ENCODE assay signal across 1 cellular context in the genomic region with DNA sequence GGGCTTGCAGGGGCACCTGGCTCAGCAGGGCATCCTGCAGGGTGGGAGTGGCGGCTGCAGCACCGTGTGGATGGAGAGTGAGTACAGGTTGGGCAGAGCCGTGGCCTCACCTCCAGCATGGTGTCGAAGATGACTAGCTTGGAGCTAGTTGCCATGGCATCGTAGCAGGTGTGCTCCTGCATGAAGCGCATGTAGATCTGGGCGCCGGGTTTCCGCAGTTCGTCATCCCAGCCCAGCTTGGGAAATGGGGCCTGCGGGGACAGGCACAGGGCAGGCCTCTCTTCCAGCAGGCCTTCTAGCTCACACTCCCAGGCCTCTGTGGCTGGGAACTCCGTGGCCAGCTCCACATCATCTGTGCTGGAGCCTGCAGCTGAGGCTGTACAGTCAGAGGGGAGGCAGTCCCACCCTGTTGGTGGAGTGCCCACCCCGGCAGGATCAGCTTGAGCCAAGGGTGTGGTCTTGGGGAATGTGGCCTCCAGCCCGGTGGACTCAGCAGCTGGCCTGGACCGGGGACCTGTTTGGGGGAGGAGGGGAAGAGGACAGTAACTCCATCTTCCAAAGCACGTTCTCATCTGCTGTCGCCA.
TF ChIP-seq lines count a peak whose summit lies in the region.

No MANE protein-coding gene starts in this region.

TF ChIP-seq in GM23338, 12 proteins besides CTCF, POLR2A, EP300 and RAD21 (continued from another document):
- TF ChIP-seq, protein P1, sequence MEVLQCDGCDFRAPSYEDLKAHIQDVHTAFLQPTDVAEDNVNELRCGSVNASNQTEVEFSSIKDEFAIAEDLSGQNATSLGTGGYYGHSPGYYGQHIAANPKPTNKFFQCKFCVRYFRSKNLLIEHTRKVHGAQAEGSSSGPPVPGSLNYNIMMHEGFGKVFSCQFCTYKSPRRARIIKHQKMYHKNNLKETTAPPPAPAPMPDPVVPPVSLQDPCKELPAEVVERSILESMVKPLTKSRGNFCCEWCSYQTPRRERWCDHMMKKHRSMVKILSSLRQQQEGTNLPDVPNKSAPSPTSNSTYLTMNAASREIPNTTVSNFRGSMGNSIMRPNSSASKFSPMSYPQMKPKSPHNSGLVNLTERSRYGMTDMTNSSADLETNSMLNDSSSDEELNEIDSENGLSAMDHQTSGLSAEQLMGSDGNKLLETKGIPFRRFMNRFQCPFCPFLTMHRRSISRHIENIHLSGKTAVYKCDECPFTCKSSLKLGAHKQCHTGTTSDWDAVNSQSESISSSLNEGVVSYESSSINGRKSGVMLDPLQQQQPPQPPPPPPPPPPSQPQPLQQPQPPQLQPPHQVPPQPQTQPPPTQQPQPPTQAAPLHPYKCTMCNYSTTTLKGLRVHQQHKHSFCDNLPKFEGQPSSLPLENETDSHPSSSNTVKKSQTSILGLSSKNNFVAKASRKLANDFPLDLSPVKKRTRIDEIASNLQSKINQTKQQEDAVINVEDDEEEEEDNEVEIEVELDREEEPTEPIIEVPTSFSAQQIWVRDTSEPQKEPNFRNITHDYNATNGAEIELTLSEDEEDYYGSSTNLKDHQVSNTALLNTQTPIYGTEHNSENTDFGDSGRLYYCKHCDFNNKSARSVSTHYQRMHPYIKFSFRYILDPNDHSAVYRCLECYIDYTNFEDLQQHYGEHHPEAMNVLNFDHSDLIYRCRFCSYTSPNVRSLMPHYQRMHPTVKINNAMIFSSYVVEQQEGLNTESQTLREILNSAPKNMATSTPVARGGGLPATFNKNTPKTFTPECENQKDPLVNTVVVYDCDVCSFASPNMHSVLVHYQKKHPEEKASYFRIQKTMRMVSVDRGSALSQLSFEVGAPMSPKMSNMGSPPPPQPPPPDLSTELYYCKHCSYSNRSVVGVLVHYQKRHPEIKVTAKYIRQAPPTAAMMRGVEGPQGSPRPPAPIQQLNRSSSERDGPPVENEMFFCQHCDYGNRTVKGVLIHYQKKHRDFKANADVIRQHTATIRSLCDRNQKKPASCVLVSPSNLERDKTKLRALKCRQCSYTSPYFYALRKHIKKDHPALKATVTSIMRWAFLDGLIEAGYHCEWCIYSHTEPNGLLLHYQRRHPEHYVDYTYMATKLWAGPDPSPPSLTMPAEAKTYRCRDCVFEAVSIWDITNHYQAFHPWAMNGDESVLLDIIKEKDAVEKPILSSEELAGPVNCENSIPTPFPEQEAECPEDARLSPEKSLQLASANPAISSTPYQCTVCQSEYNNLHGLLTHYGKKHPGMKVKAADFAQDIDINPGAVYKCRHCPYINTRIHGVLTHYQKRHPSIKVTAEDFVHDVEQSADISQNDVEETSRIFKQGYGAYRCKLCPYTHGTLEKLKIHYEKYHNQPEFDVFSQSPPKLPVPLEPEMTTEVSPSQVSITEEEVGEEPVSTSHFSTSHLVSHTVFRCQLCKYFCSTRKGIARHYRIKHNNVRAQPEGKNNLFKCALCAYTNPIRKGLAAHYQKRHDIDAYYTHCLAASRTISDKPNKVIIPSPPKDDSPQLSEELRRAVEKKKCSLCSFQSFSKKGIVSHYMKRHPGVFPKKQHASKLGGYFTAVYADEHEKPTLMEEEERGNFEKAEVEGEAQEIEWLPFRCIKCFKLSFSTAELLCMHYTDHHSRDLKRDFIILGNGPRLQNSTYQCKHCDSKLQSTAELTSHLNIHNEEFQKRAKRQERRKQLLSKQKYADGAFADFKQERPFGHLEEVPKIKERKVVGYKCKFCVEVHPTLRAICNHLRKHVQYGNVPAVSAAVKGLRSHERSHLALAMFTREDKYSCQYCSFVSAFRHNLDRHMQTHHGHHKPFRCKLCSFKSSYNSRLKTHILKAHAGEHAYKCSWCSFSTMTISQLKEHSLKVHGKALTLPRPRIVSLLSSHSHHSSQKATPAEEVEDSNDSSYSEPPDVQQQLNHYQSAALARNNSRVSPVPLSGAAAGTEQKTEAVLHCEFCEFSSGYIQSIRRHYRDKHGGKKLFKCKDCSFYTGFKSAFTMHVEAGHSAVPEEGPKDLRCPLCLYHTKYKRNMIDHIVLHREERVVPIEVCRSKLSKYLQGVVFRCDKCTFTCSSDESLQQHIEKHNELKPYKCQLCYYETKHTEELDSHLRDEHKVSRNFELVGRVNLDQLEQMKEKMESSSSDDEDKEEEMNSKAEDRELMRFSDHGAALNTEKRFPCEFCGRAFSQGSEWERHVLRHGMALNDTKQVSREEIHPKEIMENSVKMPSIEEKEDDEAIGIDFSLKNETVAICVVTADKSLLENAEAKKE (CRISPR knock-in tag; IDR thresholded peaks at IDR 0.05): no peak
- TF ChIP-seq ETS1 (IDR thresholded peaks at IDR 0.05): no peak
- no peak for TF ChIP-seq ZNF331 (CRISPR knock-in tag; IDR thresholded peaks at IDR 0.05; ENCODE audit: low read depth)
- TF ChIP-seq EZH2 (IDR thresholded peaks at IDR 0.05; ENCODE audit: low read depth, unreplicated experiment): no peak
- TF ChIP-seq JUNB (IDR thresholded peaks at IDR 0.05; ENCODE audit: unreplicated experiment): no peak
- no peak for TF ChIP-seq NANOG (IDR thresholded peaks at IDR 0.05; ENCODE audit: borderline replicate concordance)
- no peak for TF ChIP-seq CREB1 (CRISPR knock-in tag; IDR thresholded peaks at IDR 0.05; ENCODE audit: low read depth)
- TF ChIP-seq POLR2AphosphoS5 (IDR thresholded peaks at IDR 0.05; ENCODE audit: low read depth): no peak
- TF ChIP-seq EZH2phosphoT487 (IDR thresholded peaks at IDR 0.05; ENCODE audit: unreplicated experiment): no peak
- no peak for TF ChIP-seq STAT1 (IDR thresholded peaks at IDR 0.05; ENCODE audit: unreplicated experiment)
